In genomic region chr22:32746715-32747114, GRCh38 we compare ENCODE assay signal across 2 cellular contexts.
A peak's percentile ranks its signal among the peaks of the same experiment; 100 is the strongest.
TF ChIP-seq lines count a peak whose summit lies in the region.

No MANE protein-coding gene starts in this region.

TF ChIP-seq in HCT116, 20 proteins besides CTCF, POLR2A, EP300 and RAD21:
- TF ChIP-seq ELF1 (IDR thresholded peaks at IDR 0.05; ENCODE audit: borderline replicate concordance, low read depth) (no peak), POLR2AphosphoS5 (IDR thresholded peaks at IDR 0.05; ENCODE audit: low read depth, low read length) (no peak), JUND (IDR thresholded peaks at IDR 0.05) (no peak), ZNF274 (IDR thresholded peaks at IDR 0.05; ENCODE audit: low read depth, low read length) (no peak), ATF3 (IDR thresholded peaks at IDR 0.05) (no peak), SRF (IDR thresholded peaks at IDR 0.05; ENCODE audit: low read depth) (no peak), EZH2phosphoT487 (IDR thresholded peaks at IDR 0.05; ENCODE audit: borderline replicate concordance) (no peak), YY1 (IDR thresholded peaks at IDR 0.05; ENCODE audit: extremely low read depth, insufficient replicate concordance, low read depth, low read length) (no peak), ZBTB33 (IDR thresholded peaks at IDR 0.05; ENCODE audit: extremely low read depth, insufficient replicate concordance, low read length) (no peak), MAX (IDR thresholded peaks at IDR 0.05) (no peak), CEBPB (IDR thresholded peaks at IDR 0.05; ENCODE audit: low read depth) (no peak)

TF ChIP-seq in HepG2, 621 proteins besides CTCF, POLR2A, EP300 and RAD21:
- TF ChIP-seq PLRG1 (conservative IDR thresholded peaks at IDR 0.05) (no peak), ZNF383 (CRISPR knock-in tag; IDR thresholded peaks at IDR 0.05; ENCODE audit: borderline replicate concordance) (no peak), KLF9 (CRISPR knock-in tag; IDR thresholded peaks at IDR 0.05; ENCODE audit: low read depth) (no peak), NFE2L1 (CRISPR knock-in tag; IDR thresholded peaks at IDR 0.05; ENCODE audit: borderline replicate concordance) (no peak), ZNF687 (CRISPR knock-in tag; IDR thresholded peaks at IDR 0.05) (0 out of 2 replicates have a peak, but pooled peaks have one; percentile 16)
